In the genomic region with DNA sequence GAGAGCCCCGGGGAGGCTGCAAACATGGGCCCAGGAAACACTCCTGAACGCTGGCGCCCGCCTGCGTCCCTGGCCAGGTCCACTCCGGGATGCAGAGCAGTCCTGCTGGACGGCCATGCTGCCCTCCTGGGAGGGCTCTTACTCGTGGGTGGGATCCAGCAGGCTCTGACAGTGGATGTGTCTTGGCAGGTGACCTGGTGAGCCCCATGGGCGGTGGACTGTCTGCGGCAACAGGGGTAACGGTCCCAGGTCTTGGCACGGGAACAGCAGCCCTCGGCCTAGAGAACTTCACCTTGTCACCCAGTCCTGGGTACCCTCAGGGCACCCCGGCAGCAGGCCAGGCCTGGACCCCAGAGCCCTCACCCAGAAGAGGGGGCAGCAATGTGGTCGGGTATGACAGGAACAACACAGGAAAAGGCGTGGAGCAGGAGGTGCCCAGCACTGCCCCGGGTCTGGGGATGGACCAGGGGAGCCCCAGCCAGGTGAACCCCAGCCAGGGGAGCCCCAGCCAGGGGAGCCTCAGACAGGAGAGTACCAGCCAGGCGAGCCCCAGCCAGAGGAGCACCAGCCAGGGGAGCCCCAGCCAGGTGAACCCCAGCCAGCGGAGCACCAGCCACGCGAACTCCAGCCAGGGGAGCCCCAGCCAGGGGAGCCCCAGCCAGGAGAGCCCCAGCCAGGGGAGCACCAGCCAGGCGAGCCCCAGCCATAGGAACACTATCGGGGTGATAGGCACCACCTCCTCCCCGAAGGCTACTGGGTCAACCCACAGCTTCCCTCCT, we compare ENCODE assay signal across 28 cellular contexts. TPM values are rescaled to one million over a fixed set of nuclear protein-coding genes. Genes with fewer than 3 reads are reported as not detected.
"Had no signal": no experiment of that assay in that cellular context is flagged by ENCODE, and none has a peak within 500 bp of the region (broad histone marks: within the 10 kb centered on the region; RNA-seq: fewer than 3 reads in every experiment).

No MANE protein-coding gene starts in this region.

- H3K4me3 ChIP-seq: colonic mucosa, esophagus squamous epithelium, lung, mucosa of descending colon, prostate gland, right atrium auricular region, smooth muscle cell, stomach, thyroid gland, vagina had no signal

- FAIRE-seq: endothelial cell of umbilical vein, keratinocyte had no signal

- H3K27me3 ChIP-seq: colonic mucosa, right atrium auricular region, thyroid gland, vagina had no signal

- H3K9me3 ChIP-seq: colonic mucosa, esophagus squamous epithelium, mucosa of descending colon, prostate gland, right atrium auricular region, stomach, thyroid gland, vagina had no signal

- DNase-seq: colonic mucosa; effector memory CD4-positive, alpha-beta T cell; erythroblast; esophagus squamous epithelium; foreskin melanocyte; head of caudate nucleus; naive B cell; stimulated activated CD4-positive, alpha-beta T cell treated with anti-CD3 and anti-CD28 coated beads, Interleukin-2, amount 100 ng/mL, for 24 hours; stimulated activated CD4-positive, alpha-beta T cell treated with anti-CD3 and anti-CD28 coated beads, Interleukin-4, amount 100 ng/mL, for 24 hours; stimulated activated naive CD4-positive, alpha-beta T cell treated with Interleukin-2 at 50 U/mL for 16 hours; stomach; thyroid gland; trophoblast cell had no signal

- H3K4me1 ChIP-seq: colonic mucosa, prostate gland had no signal

- H3K4me2 ChIP-seq: smooth muscle cell had no signal

- H3K27ac ChIP-seq: colonic mucosa, esophagus squamous epithelium, prostate gland, right atrium auricular region, stomach, thyroid gland, vagina had no signal

- H3K36me3 ChIP-seq: colonic mucosa, esophagus squamous epithelium, prostate gland, right atrium auricular region, stomach, thyroid gland, vagina had no signal

RNA-seq across cellular contexts. Expression of gene UMODL1, which starts 39.8 kb away (rescaled TPM):
- total RNA-seq: endothelial cell of umbilical vein; esophagus squamous epithelium; mesothelial cell of epicardium; natural killer cell treated with Interleukin-12 subunit alpha and Interleukin-12 subunit beta and Interleukin-15 and Interleukin-18, amount 100 ng/mL, for 72 hours; neural crest cell; osteocyte; right atrium auricular region; sciatic nerve; smooth muscle cell; temporal lobe; thyroid gland; ureter; vagina had no signal
- polyA plus RNA-seq: endothelial cell of umbilical vein, stomach had no signal
